In genomic region chr5:34480810-34481528, GRCh38 we compare ENCODE assay signal across 14 cellular contexts.
DNase-seq lines count a peak whose midpoint lies in the region; TF ChIP-seq lines count a peak whose summit lies in the region.
"Had no signal": no experiment of that assay in that cellular context is flagged by ENCODE, and none has a peak within 500 bp of the region (broad histone marks: within the 10 kb centered on the region; RNA-seq: fewer than 3 reads in every experiment).

No MANE protein-coding gene starts in this region.

- peaks cover 26% of the 10 kb centered on the region for H3K4me1 ChIP-seq in neural progenitor cell

- no peak overlapping the region for H3K4me2 ChIP-seq in neural progenitor cell
- H3K4me2 ChIP-seq: BLaER1 treated with 17β-estradiol and CSF1 and Interleukin-3, amounts not matched to agents 10 nM and 100 nM had no signal

- TF ChIP-seq CTCF in GM13976 (IDR thresholded peaks at IDR 0.05; ENCODE audit: borderline replicate concordance, control extremely low read depth, extremely low read depth, insufficient read depth, missing control alignments) (no peak), neural progenitor cell (IDR thresholded peaks at IDR 0.05) (no peak)

- no peaks in the 10 kb centered on the region for H3K36me3 ChIP-seq in neural progenitor cell
- H3K36me3 ChIP-seq: BLaER1 treated with 17β-estradiol and CSF1 and Interleukin-3, amounts not matched to agents 10 nM and 100 nM had no signal

- intact Hi-C loops in activated CD4-positive, alpha-beta T cell treated with anti-CD3 and anti-CD28 coated beads, Interleukin-2, amount 10 ng/mL, durations not matched to agents 24 days and 14 days (cut with micrococcal nuclease): no loop called here

- H2AFZ ChIP-seq in neural progenitor cell (replicated peaks): no peak overlapping the region
- H2AFZ ChIP-seq: GM23248 had no signal

- H3K9ac ChIP-seq in neural progenitor cell: no peak overlapping the region
- H3K9ac ChIP-seq: BLaER1 treated with 17β-estradiol and CSF1 and Interleukin-3, amounts not matched to agents 10 nM and 100 nM; GM23248 had no signal

- DNase-seq in activated CD4-positive, alpha-beta T cell treated with anti-CD3 and anti-CD28 coated beads for 48 hours: peak; percentile 22
- no peak for DNase-seq in activated CD4-positive, alpha-beta T cell treated with anti-CD3 and anti-CD28 coated beads, Interleukin-2, amount 10 ng/mL, durations not matched to agents 24 days and 14 days
- DNase-seq in stimulated activated CD4-positive, alpha-beta T cell treated with anti-CD3 and anti-CD28 coated beads, Interleukin-12 subunit alpha, Interleukin-12 subunit beta, amount 100 ng/mL, for 48 hours (ENCODE audit: low read depth in 2 of 3, low spot score in 1 of 3): peak in 2 of 3 donors; percentile 10 to 36
- no peak for DNase-seq in stimulated activated CD4-positive, alpha-beta T cell treated with anti-CD3 and anti-CD28 coated beads, Interleukin-4, amount 100 ng/mL, for 4 hours
- DNase-seq in GM13976 (ENCODE audit: low spot score) (peak; percentile 2), neural progenitor cell (ENCODE audit: low spot score) (no peak), NCI-H2107 treated with DMSO at 0.1 percent for 48 hours (lab: John Stamatoyannopoulos, UW; ENCODE audit: unreplicated experiment) (no peak)
- DNase-seq: ACHN; CD4-positive, CD25-positive, alpha-beta regulatory T cell; DMS53; GF-D8; GM23248 had no signal

- H3K27ac ChIP-seq in neural progenitor cell: no peak overlapping the region
- H3K27ac ChIP-seq: BLaER1 treated with 17β-estradiol and CSF1 and Interleukin-3, amounts not matched to agents 10 nM and 100 nM; GM23248; HL-60 had no signal

- peaks cover 21% of the 10 kb centered on the region for H3K27me3 Mint-ChIP-seq in activated CD4-positive, alpha-beta T cell treated with anti-CD3 and anti-CD28 coated beads, Interleukin-2, amount 10 ng/mL, durations not matched to agents 24 days and 14 days
- H3K27me3 Mint-ChIP-seq in neural progenitor cell (ENCODE audit: insufficient read depth, low read depth): peaks cover 7% of the 10 kb centered on the region

- no peak overlapping the region for H3K27ac Mint-ChIP-seq in activated CD4-positive, alpha-beta T cell treated with anti-CD3 and anti-CD28 coated beads, Interleukin-2, amount 10 ng/mL, durations not matched to agents 24 days and 14 days
- peak overlapping the region; percentile 50 for H3K27ac Mint-ChIP-seq in neural progenitor cell
- H3K27ac Mint-ChIP-seq: CD4-positive, CD25-positive, alpha-beta regulatory T cell had no signal

- H3F3A ChIP-seq in neural progenitor cell (ENCODE audit: low read depth): peaks cover 14% of the 10 kb centered on the region

- H3K4me3 Mint-ChIP-seq in activated CD4-positive, alpha-beta T cell treated with anti-CD3 and anti-CD28 coated beads, Interleukin-2, amount 10 ng/mL, durations not matched to agents 24 days and 14 days: no peak overlapping the region
- no peak overlapping the region for H3K4me3 Mint-ChIP-seq in neural progenitor cell
- H3K4me3 Mint-ChIP-seq: CD4-positive, CD25-positive, alpha-beta regulatory T cell had no signal

- in situ Hi-C loops in GM13976 (cut with MboI; ENCODE audit: low sequenced_read_pairs, unreplicated experiment): loop anchor here (10.0 to 25.0 kb wide), 2 partner anchors 414 to 531 kb away; no protein-coding TSS in a partner anchor

- peaks cover 3% of the 10 kb centered on the region for H3K4me1 Mint-ChIP-seq in activated CD4-positive, alpha-beta T cell treated with anti-CD3 and anti-CD28 coated beads, Interleukin-2, amount 10 ng/mL, durations not matched to agents 24 days and 14 days
- peaks cover 28% of the 10 kb centered on the region for H3K4me1 Mint-ChIP-seq in neural progenitor cell
- H3K4me1 Mint-ChIP-seq: CD4-positive, CD25-positive, alpha-beta regulatory T cell had no signal

- H3K9me3 Mint-ChIP-seq in activated CD4-positive, alpha-beta T cell treated with anti-CD3 and anti-CD28 coated beads, Interleukin-2, amount 10 ng/mL, durations not matched to agents 24 days and 14 days: no peaks in the 10 kb centered on the region
- H3K9me3 Mint-ChIP-seq in neural progenitor cell: peaks cover 21% of the 10 kb centered on the region
- H3K9me3 Mint-ChIP-seq: CD4-positive, CD25-positive, alpha-beta regulatory T cell had no signal

- no peaks in the 10 kb centered on the region for H3K27me3 ChIP-seq in neural progenitor cell
- H3K27me3 ChIP-seq: BLaER1 treated with 17β-estradiol and CSF1 and Interleukin-3, amounts not matched to agents 10 nM and 100 nM had no signal

- no peak overlapping the region for H3K4me3 ChIP-seq in neural progenitor cell
- H3K4me3 ChIP-seq: BLaER1 treated with 17β-estradiol and CSF1 and Interleukin-3, amounts not matched to agents 10 nM and 100 nM; GM23248 had no signal

- no peaks in the 10 kb centered on the region for H3K9me3 ChIP-seq in neural progenitor cell (ENCODE audit: low read depth)

- no peaks in the 10 kb centered on the region for H4K20me1 ChIP-seq in neural progenitor cell (ENCODE audit: low read depth)
- H4K20me1 ChIP-seq: BLaER1 treated with 17β-estradiol and CSF1 and Interleukin-3, amounts not matched to agents 10 nM and 100 nM had no signal

- no peaks in the 10 kb centered on the region for H3K36me3 Mint-ChIP-seq in activated CD4-positive, alpha-beta T cell treated with anti-CD3 and anti-CD28 coated beads, Interleukin-2, amount 10 ng/mL, durations not matched to agents 24 days and 14 days (ENCODE audit: low read depth)
- peaks cover 2% of the 10 kb centered on the region for H3K36me3 Mint-ChIP-seq in neural progenitor cell
- H3K36me3 Mint-ChIP-seq: CD4-positive, CD25-positive, alpha-beta regulatory T cell had no signal

- H3K79me2 ChIP-seq in neural progenitor cell (ENCODE audit: low read depth): no peaks in the 10 kb centered on the region

Comparison
In these comparisons a context has a peak if more than half of its experiments do, and no peak if none do; other contexts are left out.
1. DNase-seq: peak in activated CD4-positive, alpha-beta T cell treated with anti-CD3 and anti-CD28 coated beads for 48 hours (single experiment), stimulated activated CD4-positive, alpha-beta T cell treated with anti-CD3 and anti-CD28 coated beads, Interleukin-12 subunit alpha, Interleukin-12 subunit beta, amount 100 ng/mL, for 48 hours (2 of 3) and GM13976 (single experiment); none in activated CD4-positive, alpha-beta T cell treated with anti-CD3 and anti-CD28 coated beads, Interleukin-2, amount 10 ng/mL, durations not matched to agents 24 days and 14 days (single experiment), stimulated activated CD4-positive, alpha-beta T cell treated with anti-CD3 and anti-CD28 coated beads, Interleukin-4, amount 100 ng/mL, for 4 hours (0 of 2), neural progenitor cell (single experiment) and NCI-H2107 treated with DMSO at 0.1 percent for 48 hours (single experiment).